In genomic region chr20:42938486-42939205, GRCh38 we compare ENCODE assay signal across 25 cellular contexts.
"Had no signal": no experiment of that assay in that cellular context is flagged by ENCODE, and none has a peak within 500 bp of the region (broad histone marks: within the 10 kb centered on the region; RNA-seq: fewer than 3 reads in every experiment).

No MANE protein-coding gene starts in this region.

- ATAC-seq: T-cell had no signal

- H3K36me3 Mint-ChIP-seq: activated CD4-positive, alpha-beta memory T cell treated with anti-CD3 and anti-CD28 coated beads for 36 hours; activated naive CD4-positive, alpha-beta T cell treated with anti-CD3 and anti-CD28 coated beads, Interleukin-2, amount 10 ng/mL, durations not matched to agents 7 days and 5 days; activated naive CD8-positive, alpha-beta T cell treated with anti-CD3 and anti-CD28 coated beads for 36 hours; T-cell had no signal

- H3K9me3 Mint-ChIP-seq: activated CD4-positive, alpha-beta T cell treated with anti-CD3 and anti-CD28 coated beads, Interleukin-2, amount 10 ng/mL, durations not matched to agents 7 days and 5 days; activated naive CD8-positive, alpha-beta T cell treated with anti-CD3 and anti-CD28 coated beads for 36 hours had no signal

- H3K4me2 ChIP-seq: PC-9 had no signal

- H2AFZ ChIP-seq: PC-9 had no signal

- DNase-seq: activated CD4-positive, alpha-beta memory T cell treated with anti-CD3 and anti-CD28 coated beads for 36 hours; activated CD4-positive, alpha-beta T cell treated with anti-CD3 and anti-CD28 coated beads, Interleukin-2, amount 10 ng/mL, durations not matched to agents 7 days and 5 days; activated CD4-positive, CD25-positive, alpha-beta regulatory T cell; activated CD8-positive, alpha-beta memory T cell treated with anti-CD3 and anti-CD28 coated beads for 24 hours; activated gamma-delta T cell treated with Interleukin-2 at 50 U/mL for 16 hours; activated naive CD4-positive, alpha-beta T cell treated with anti-CD3 and anti-CD28 coated beads, Interleukin-2, amount 10 ng/mL, durations not matched to agents 7 days and 5 days; activated naive CD8-positive, alpha-beta T cell treated with anti-CD3 and anti-CD28 coated beads for 36 hours; activated T-cell treated with anti-CD3 and anti-CD28 coated beads for 4 hours; activated T-cell treated with anti-CD3 and anti-CD28 coated beads, Interleukin-2, amount 50 U/mL, for 48 hours; caudate nucleus; KBM-7; NCI-H1092 treated with DMSO at 0.1 percent for 48 hours; NCI-H1417 treated with DMSO at 0.1 percent for 48 hours; NCI-H1694; NCI-H2029; NCI-H345; NCI-H510A treated with DMSO at 0.1 percent for 48 hours; PC-9; SIG-M5; T-cell; T-helper 2 cell; T1000 had no signal

- H3K4me3 Mint-ChIP-seq: activated CD4-positive, alpha-beta memory T cell treated with anti-CD3 and anti-CD28 coated beads for 36 hours; activated CD4-positive, alpha-beta T cell treated with anti-CD3 and anti-CD28 coated beads, Interleukin-2, amount 10 ng/mL, durations not matched to agents 7 days and 5 days; activated naive CD4-positive, alpha-beta T cell treated with anti-CD3 and anti-CD28 coated beads, Interleukin-2, amount 10 ng/mL, durations not matched to agents 7 days and 5 days; activated naive CD8-positive, alpha-beta T cell treated with anti-CD3 and anti-CD28 coated beads for 36 hours; T-cell had no signal

- H3K4me3 ChIP-seq: PC-9, SK-N-MC had no signal

- H3K27me3 Mint-ChIP-seq: activated CD4-positive, alpha-beta memory T cell treated with anti-CD3 and anti-CD28 coated beads for 36 hours; activated CD4-positive, alpha-beta T cell treated with anti-CD3 and anti-CD28 coated beads, Interleukin-2, amount 10 ng/mL, durations not matched to agents 7 days and 5 days; activated naive CD4-positive, alpha-beta T cell treated with anti-CD3 and anti-CD28 coated beads, Interleukin-2, amount 10 ng/mL, durations not matched to agents 7 days and 5 days; T-cell had no signal

- H3K27ac Mint-ChIP-seq: activated CD4-positive, alpha-beta memory T cell treated with anti-CD3 and anti-CD28 coated beads for 36 hours; activated CD4-positive, alpha-beta T cell treated with anti-CD3 and anti-CD28 coated beads, Interleukin-2, amount 10 ng/mL, durations not matched to agents 7 days and 5 days; activated naive CD4-positive, alpha-beta T cell treated with anti-CD3 and anti-CD28 coated beads, Interleukin-2, amount 10 ng/mL, durations not matched to agents 7 days and 5 days; activated naive CD8-positive, alpha-beta T cell treated with anti-CD3 and anti-CD28 coated beads for 36 hours; activated T-helper 2 cell treated with anti-CD3 and anti-CD28 coated beads, Interferon-gamma antibody, Interleukin-2, Interleukin-4, amounts not matched to agents 10 μg/mL and 5 μg/mL and 100 μg/mL, durations not matched to agents 14 hours and 24 hours and 36 hours; T-cell had no signal

- H3K27ac ChIP-seq: PC-9, SK-N-MC, VCaP had no signal

- H3K4me1 Mint-ChIP-seq: activated CD4-positive, alpha-beta T cell treated with anti-CD3 and anti-CD28 coated beads, Interleukin-2, amount 10 ng/mL, durations not matched to agents 7 days and 5 days; activated naive CD4-positive, alpha-beta T cell treated with anti-CD3 and anti-CD28 coated beads, Interleukin-2, amount 10 ng/mL, durations not matched to agents 7 days and 5 days; activated naive CD8-positive, alpha-beta T cell treated with anti-CD3 and anti-CD28 coated beads for 36 hours; T-cell had no signal
